In genomic region chr1:63874278-63874880, GRCh38 we compare ENCODE assay signal across 18 cellular contexts.
A peak's percentile ranks its signal among the peaks of the same experiment; 100 is the strongest.
DNase-seq lines count a peak whose midpoint lies in the region; ATAC-seq and TF ChIP-seq lines count a peak whose summit lies in the region.
"Had no signal": no experiment of that assay in that cellular context is flagged by ENCODE, and none has a peak within 500 bp of the region (broad histone marks: within the 10 kb centered on the region; RNA-seq: fewer than 3 reads in every experiment).

No MANE protein-coding gene starts in this region.

- H3K36me3 Mint-ChIP-seq in type B pancreatic cell: peaks cover 4% of the 10 kb centered on the region
- H3K36me3 Mint-ChIP-seq: CD8-positive, alpha-beta memory T cell; natural killer cell had no signal

- peaks cover 47% of the 10 kb centered on the region for H3K4me1 Mint-ChIP-seq in type B pancreatic cell (ENCODE audit: unreplicated experiment)
- H3K4me1 Mint-ChIP-seq: CD8-positive, alpha-beta memory T cell; central memory CD8-positive, alpha-beta T cell; natural killer cell had no signal

- no peak for TF ChIP-seq CTCF in type B pancreatic cell (conservative IDR thresholded peaks at IDR 0.05)

- DNase-seq in Right ventricle myocardium superior: no peak
- DNase-seq in Right ventricle myocardium inferior (ENCODE audit: missing footprints): no peak
- DNase-seq in amniotic epithelial cell (ENCODE audit: low read depth): peak; percentile 68
- DNase-seq in kidney glomerular epithelial cell (lab: John Stamatoyannopoulos, UW): peak; percentile 24
- no peak for DNase-seq in type B pancreatic cell (ENCODE audit: extremely low spot score, unreplicated experiment)
- no peak for DNase-seq in activated CD4-positive, alpha-beta T cell treated with anti-CD3 and anti-CD28 coated beads, Interleukin-2, amount 50 U/mL, for 1 hour
- DNase-seq: 8988T; activated CD8-positive, alpha-beta T cell treated with anti-CD3 and anti-CD28 coated beads for 36 hours; activated gamma-delta T cell treated with Interleukin-2 at 50 U/mL for 16 hours; CD8-positive, alpha-beta memory T cell; GF-D8; left colon; natural killer cell; NCI-H1105; stimulated activated CD4-positive, alpha-beta T cell treated with anti-CD3 and anti-CD28 coated beads, Interleukin-4, amount 100 ng/mL, for 1 hour had no signal

- H3K27me3 Mint-ChIP-seq in type B pancreatic cell: no peaks in the 10 kb centered on the region
- H3K27me3 Mint-ChIP-seq: activated CD8-positive, alpha-beta T cell treated with anti-CD3 and anti-CD28 coated beads for 36 hours had no signal

- H3K9me3 Mint-ChIP-seq in type B pancreatic cell: no peaks in the 10 kb centered on the region
- H3K9me3 Mint-ChIP-seq: activated CD8-positive, alpha-beta T cell treated with anti-CD3 and anti-CD28 coated beads for 36 hours; CD8-positive, alpha-beta memory T cell; central memory CD8-positive, alpha-beta T cell; natural killer cell had no signal

- ATAC-seq in Right ventricle myocardium superior (ENCODE audit: poor library complexity) (peak; percentile 32), Right ventricle myocardium inferior (no peak), GM19351 (IDR thresholded peaks at IDR 0.05; ENCODE audit: unreplicated experiment) (no peak), GM21528 (IDR thresholded peaks at IDR 0.05; ENCODE audit: low FRiP score, unreplicated experiment) (no peak)
- ATAC-seq: activated CD8-positive, alpha-beta T cell treated with anti-CD3 and anti-CD28 coated beads for 36 hours; left colon; natural killer cell had no signal

- intact Hi-C loops in Right ventricle myocardium superior (cut with DNase I): no loop called here
- intact Hi-C loops in Right ventricle myocardium inferior (cut with DNase I): no loop called here

- no peak overlapping the region for H3K4me3 Mint-ChIP-seq in type B pancreatic cell
- H3K4me3 Mint-ChIP-seq: activated CD8-positive, alpha-beta T cell treated with anti-CD3 and anti-CD28 coated beads for 36 hours; CD8-positive, alpha-beta memory T cell; central memory CD8-positive, alpha-beta T cell; natural killer cell had no signal

- H3K27ac Mint-ChIP-seq in type B pancreatic cell: peak overlapping the region; percentile 23
- H3K27ac Mint-ChIP-seq: activated CD8-positive, alpha-beta T cell treated with anti-CD3 and anti-CD28 coated beads for 36 hours; CD8-positive, alpha-beta memory T cell; natural killer cell had no signal

Comparison
In these comparisons a context has a peak if more than half of its experiments do, and no peak if none do; other contexts are left out.
1. DNase-seq: peak in amniotic epithelial cell (single experiment) and kidney glomerular epithelial cell (single experiment); none in Right ventricle myocardium superior (single experiment), Right ventricle myocardium inferior (single experiment), type B pancreatic cell (single experiment) and activated CD4-positive, alpha-beta T cell treated with anti-CD3 and anti-CD28 coated beads, Interleukin-2, amount 50 U/mL, for 1 hour (single experiment).